In genomic region chr7:73721237-73721848, GRCh38 we compare ENCODE assay signal across 10 cellular contexts. TPM values are rescaled to one million over a fixed set of nuclear protein-coding genes. Genes with fewer than 3 reads are reported as not detected.
A peak's percentile ranks its signal among the peaks of the same experiment; 100 is the strongest.
DNase-seq lines count a peak whose midpoint lies in the region; ATAC-seq, FAIRE-seq and TF ChIP-seq lines count a peak whose summit lies in the region.
"Had no signal": no experiment of that assay in that cellular context is flagged by ENCODE, and none has a peak within 500 bp of the region (broad histone marks: within the 10 kb centered on the region; RNA-seq: fewer than 3 reads in every experiment).

No MANE protein-coding gene starts in this region.

- H2AFZ ChIP-seq in astrocyte (ENCODE audit: low read depth, low read length) = no peak overlapping the region

- no peaks in the 10 kb centered on the region for H3K27me3 ChIP-seq in astrocyte (ENCODE audit: insufficient read depth, low read length)

- peaks cover 4% of the 10 kb centered on the region for H3K36me3 ChIP-seq in astrocyte (ENCODE audit: insufficient read depth, low read length)

- peaks cover 14% of the 10 kb centered on the region for H3K4me1 Mint-ChIP-seq in astrocyte (ENCODE audit: low read depth, unreplicated experiment)

- ATAC-seq in HG03469 (IDR thresholded peaks at IDR 0.05; ENCODE audit: unreplicated experiment) = no peak
- ATAC-seq in HG02571 (IDR thresholded peaks at IDR 0.05; ENCODE audit: unreplicated experiment) = no peak
- no peak for ATAC-seq in GM19328 (IDR thresholded peaks at IDR 0.05; ENCODE audit: unreplicated experiment)
- ATAC-seq: stimulated activated naive B cell treated with anti-CD40 and anti-IgM and Interleukin-4, amounts not matched to agents 10 μg/mL and 1 μg/mL and 100 μg/mL, for 72 hours had no signal

- H3K27ac Mint-ChIP-seq in astrocyte (ENCODE audit: unreplicated experiment) = no peak overlapping the region
- H3K27ac Mint-ChIP-seq: stimulated activated naive B cell treated with anti-CD40 and anti-IgM and Interleukin-4, amounts not matched to agents 10 μg/mL and 1 μg/mL and 100 μg/mL, for 72 hours had no signal

- peak overlapping the region; percentile 76 for H3K4me3 Mint-ChIP-seq in astrocyte (ENCODE audit: unreplicated experiment)
- H3K4me3 Mint-ChIP-seq: stimulated activated naive B cell treated with anti-CD40 and anti-IgM and Interleukin-4, amounts not matched to agents 10 μg/mL and 1 μg/mL and 100 μg/mL, for 72 hours had no signal

- H3K4me3 ChIP-seq in LNCaP clone FGC (ENCODE audit: low read depth, low read length) (no peak overlapping the region), astrocyte (ENCODE audit: insufficient read depth, low read depth, low read length) (no peak overlapping the region)

- peaks cover 18% of the 10 kb centered on the region for H3K4me1 ChIP-seq in astrocyte (ENCODE audit: insufficient read depth, low read length)

- no peaks in the 10 kb centered on the region for H3K9me3 Mint-ChIP-seq in astrocyte (ENCODE audit: unreplicated experiment)
- H3K9me3 Mint-ChIP-seq: stimulated activated naive B cell treated with anti-CD40 and anti-IgM and Interleukin-4, amounts not matched to agents 10 μg/mL and 1 μg/mL and 100 μg/mL, for 72 hours had no signal

- peaks cover 23% of the 10 kb centered on the region for H4K20me1 ChIP-seq in astrocyte (ENCODE audit: insufficient read depth, low read length)

- H3K4me2 ChIP-seq in astrocyte (ENCODE audit: low read length) = no peak overlapping the region

- peaks cover 31% of the 10 kb centered on the region for H3K79me2 ChIP-seq in astrocyte (ENCODE audit: insufficient read depth, low read length)

- H3K27ac ChIP-seq in astrocyte (ENCODE audit: low read depth, low read length) = no peak overlapping the region

- in situ Hi-C loops in ACHN (cut with HindIII; ENCODE audit: low pct_ligation_motif_present, low pct_unique_long_range_greater_than_20kb, low sequenced_read_pairs) = no loop called here

- H3K27me3 Mint-ChIP-seq in astrocyte (ENCODE audit: low read depth, unreplicated experiment) = peaks cover 15% of the 10 kb centered on the region

- no peaks in the 10 kb centered on the region for H3K36me3 Mint-ChIP-seq in astrocyte (ENCODE audit: low read depth, unreplicated experiment)
- H3K36me3 Mint-ChIP-seq: stimulated activated naive B cell treated with anti-CD40 and anti-IgM and Interleukin-4, amounts not matched to agents 10 μg/mL and 1 μg/mL and 100 μg/mL, for 72 hours had no signal

- peak; percentile 42 for DNase-seq in ACHN
- DNase-seq in LNCaP clone FGC (ENCODE audit: low read depth) = peak; percentile 86
- DNase-seq in astrocyte (ENCODE audit: low read depth) = no peak
- DNase-seq in myocyte (ENCODE audit: low read depth) = peak; percentile 100
- DNase-seq in NCI-H526 treated with DMSO at 0.1 percent for 48 hours (lab: John Stamatoyannopoulos, UW) = no peak
- DNase-seq: stimulated activated naive B cell treated with anti-CD40 and anti-IgM and Interleukin-4, amounts not matched to agents 10 μg/mL and 1 μg/mL and 100 μg/mL, for 72 hours had no signal

- no peak for FAIRE-seq in astrocyte (lab: Jason Lieb, UNC)

- no peak overlapping the region for H3K9ac ChIP-seq in astrocyte (ENCODE audit: low read length)

- no peaks in the 10 kb centered on the region for H3K9me3 ChIP-seq in astrocyte (ENCODE audit: insufficient read depth, low read depth, low read length)

- TF ChIP-seq CTCF in LNCaP clone FGC (IDR thresholded peaks at IDR 0.05; ENCODE audit: control insufficient read depth, extremely low read depth, insufficient read depth) (no peak), astrocyte (IDR thresholded peaks at IDR 0.05; ENCODE audit: insufficient read depth, low read depth, low read length) (no peak)

RNA-seq across cellular contexts. Expression of gene STX1A, which starts 1.9 kb away (rescaled TPM):
- 15.0 and 19.7 TPM in 2 replicates for total RNA-seq in astrocyte
- total RNA-seq in myocyte = 19.3 and 21.6 TPM in 2 replicates
- 11.2 TPM for polyA plus RNA-seq in myocyte (2012)

RNA-seq across cellular contexts. Expression of gene ABHD11, which starts 17.3 kb away (rescaled TPM):
- total RNA-seq in astrocyte (9.3 and 10.8 TPM in 2 replicates), myocyte (11.7 and 16.4 TPM in 2 replicates)
- polyA plus RNA-seq in myocyte (2012) = 17.1 TPM

RNA-seq across cellular contexts. Expression of gene BUD23, which starts 37.9 kb away (rescaled TPM):
- 68.3 and 73.1 TPM in 2 replicates for total RNA-seq in astrocyte
- 79.6 and 81.0 TPM in 2 replicates for total RNA-seq in myocyte
- polyA plus RNA-seq in myocyte (2012) = 126 TPM

RNA-seq across cellular contexts. Expression of gene DNAJC30, which starts 38.1 kb away (rescaled TPM):
- total RNA-seq in astrocyte (10.5 and 11.0 TPM in 2 replicates), myocyte (4.9 and 6.1 TPM in 2 replicates)
- 16.8 TPM for polyA plus RNA-seq in myocyte (2012)

RNA-seq across cellular contexts. Expression of gene CLDN3, which starts 48.7 kb away (rescaled TPM):
- total RNA-seq in astrocyte (0.68 TPM in 1 of 2 replicates, not detected in the other), myocyte (not detected in 2 replicates)
- polyA plus RNA-seq in myocyte (2012) = not detected
- total RNA-seq: HT1080 had no signal

Comparison
In these comparisons a context has a peak if more than half of its experiments do, and no peak if none do; other contexts are left out.
1. DNase-seq: peak in ACHN (single experiment), LNCaP clone FGC (single experiment) and myocyte (single experiment); none in astrocyte (single experiment) and NCI-H526 treated with DMSO at 0.1 percent for 48 hours (single experiment).